11 cellular contexts compared by ENCODE assay signal in the genomic region with DNA sequence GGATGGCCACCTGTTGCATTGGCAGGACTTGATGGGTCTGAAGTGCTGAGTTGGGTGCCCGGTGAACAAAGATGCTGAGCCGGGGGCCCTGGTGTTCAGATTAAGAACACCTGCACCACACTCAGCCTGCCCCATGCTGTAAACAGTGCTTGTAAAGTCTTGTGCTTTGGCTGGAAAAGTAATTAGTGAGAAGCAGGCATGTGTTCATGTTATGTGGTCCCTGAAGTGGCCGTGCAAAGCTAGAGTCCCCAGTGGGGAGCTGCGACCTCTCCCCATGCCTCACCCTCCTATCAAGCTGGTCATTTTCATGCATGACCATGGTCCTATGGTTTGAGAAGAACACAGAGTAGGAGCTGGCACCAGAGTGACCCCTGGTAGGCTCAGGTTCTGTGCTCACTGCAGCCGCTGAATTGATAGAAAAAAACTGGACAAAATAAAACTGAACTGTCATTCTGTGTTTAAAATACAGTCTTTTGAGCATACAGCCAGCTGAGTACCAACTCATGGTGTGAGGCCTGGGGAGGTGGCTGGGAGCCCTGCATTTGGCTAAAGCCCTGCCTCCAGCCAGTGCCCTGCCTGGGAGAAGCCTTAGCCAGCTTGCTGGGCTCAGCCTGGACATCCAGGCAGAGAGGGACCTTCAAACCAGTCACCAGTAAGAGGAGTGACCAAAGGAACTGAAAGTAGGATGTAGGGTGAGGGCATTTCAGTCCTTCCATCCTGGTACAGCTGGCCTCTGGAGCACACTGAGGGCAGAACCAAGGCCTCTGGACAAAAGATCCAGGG.
DNase-seq lines count a peak whose midpoint lies in the region; ATAC-seq and TF ChIP-seq lines count a peak whose summit lies in the region.
"Had no signal": no experiment of that assay in that cellular context is flagged by ENCODE, and none has a peak within 500 bp of the region (broad histone marks: within the 10 kb centered on the region; RNA-seq: fewer than 3 reads in every experiment).

No MANE protein-coding gene starts in this region.

- H3K4me3 Mint-ChIP-seq in activated T-cell treated with anti-CD3 and anti-CD28 coated beads, Interleukin-2, amount 50 U/mL, for 24 hours: no peak overlapping the region
- no peak overlapping the region for H3K4me3 Mint-ChIP-seq in activated CD8-positive, alpha-beta memory T cell treated with anti-CD3 and anti-CD28 coated beads, Interleukin-2, amount 10 ng/mL, durations not matched to agents 7 days and 5 days
- H3K4me3 Mint-ChIP-seq in type B pancreatic cell: no peak overlapping the region

- ATAC-seq in activated CD8-positive, alpha-beta memory T cell treated with anti-CD3 and anti-CD28 coated beads, Interleukin-2, amount 10 ng/mL, durations not matched to agents 7 days and 5 days: no peak
- ATAC-seq in left lobe of liver: peak; percentile 4
- ATAC-seq in GM21526 (IDR thresholded peaks at IDR 0.05; ENCODE audit: low FRiP score, unreplicated experiment): no peak
- ATAC-seq: A549 had no signal

- DNase-seq in activated T-cell treated with anti-CD3 and anti-CD28 coated beads, Interleukin-2, amount 50 U/mL, for 24 hours: peak; percentile 8
- no peak for DNase-seq in activated T-cell treated with anti-CD3 and anti-CD28 coated beads for 4 hours
- peak; percentile 16 for DNase-seq in activated CD8-positive, alpha-beta memory T cell treated with anti-CD3 and anti-CD28 coated beads, Interleukin-2, amount 10 ng/mL, durations not matched to agents 7 days and 5 days
- peak; percentile 44 for DNase-seq in left lobe of liver (ENCODE audit: low spot score)
- peak; percentile 44 for DNase-seq in type B pancreatic cell (ENCODE audit: extremely low spot score, unreplicated experiment)
- no peak for DNase-seq in amygdala (lab: John Stamatoyannopoulos, UW)
- DNase-seq: NCI-H1930, NCI-H2171 treated with DMSO at 0.1 percent for 48 hours, NCI-H774 had no signal

- H3K4me1 Mint-ChIP-seq in activated T-cell treated with anti-CD3 and anti-CD28 coated beads, Interleukin-2, amount 50 U/mL, for 24 hours (ENCODE audit: low read depth): no peaks in the 10 kb centered on the region
- peaks cover 7% of the 10 kb centered on the region for H3K4me1 Mint-ChIP-seq in activated CD8-positive, alpha-beta memory T cell treated with anti-CD3 and anti-CD28 coated beads, Interleukin-2, amount 10 ng/mL, durations not matched to agents 7 days and 5 days
- no peaks in the 10 kb centered on the region for H3K4me1 Mint-ChIP-seq in type B pancreatic cell (ENCODE audit: unreplicated experiment)

- H3K9me3 Mint-ChIP-seq in activated T-cell treated with anti-CD3 and anti-CD28 coated beads, Interleukin-2, amount 50 U/mL, for 24 hours: no peaks in the 10 kb centered on the region
- H3K9me3 Mint-ChIP-seq in activated CD8-positive, alpha-beta memory T cell treated with anti-CD3 and anti-CD28 coated beads, Interleukin-2, amount 10 ng/mL, durations not matched to agents 7 days and 5 days (ENCODE audit: low read depth): no peaks in the 10 kb centered on the region
- H3K9me3 Mint-ChIP-seq in type B pancreatic cell: no peaks in the 10 kb centered on the region

- H3K27me3 Mint-ChIP-seq in activated T-cell treated with anti-CD3 and anti-CD28 coated beads, Interleukin-2, amount 50 U/mL, for 24 hours: peaks cover 21% of the 10 kb centered on the region
- peaks cover 6% of the 10 kb centered on the region for H3K27me3 Mint-ChIP-seq in activated CD8-positive, alpha-beta memory T cell treated with anti-CD3 and anti-CD28 coated beads, Interleukin-2, amount 10 ng/mL, durations not matched to agents 7 days and 5 days
- no peaks in the 10 kb centered on the region for H3K27me3 Mint-ChIP-seq in type B pancreatic cell

- no peak for TF ChIP-seq CTCF in type B pancreatic cell (conservative IDR thresholded peaks at IDR 0.05)

- no peak overlapping the region for H3K27ac Mint-ChIP-seq in activated T-cell treated with anti-CD3 and anti-CD28 coated beads, Interleukin-2, amount 50 U/mL, for 24 hours
- no peak overlapping the region for H3K27ac Mint-ChIP-seq in activated CD8-positive, alpha-beta memory T cell treated with anti-CD3 and anti-CD28 coated beads, Interleukin-2, amount 10 ng/mL, durations not matched to agents 7 days and 5 days
- H3K27ac Mint-ChIP-seq in type B pancreatic cell: no peak overlapping the region

- CTCF ChIA-PET in activated CD8-positive, alpha-beta memory T cell treated with anti-CD3 and anti-CD28 coated beads, Interleukin-2, amount 10 ng/mL, durations not matched to agents 7 days and 5 days (lab: Charles Lee): no interaction called here

- H3K36me3 Mint-ChIP-seq in activated T-cell treated with anti-CD3 and anti-CD28 coated beads, Interleukin-2, amount 50 U/mL, for 24 hours (ENCODE audit: low read depth): no peaks in the 10 kb centered on the region
- H3K36me3 Mint-ChIP-seq in activated CD8-positive, alpha-beta memory T cell treated with anti-CD3 and anti-CD28 coated beads, Interleukin-2, amount 10 ng/mL, durations not matched to agents 7 days and 5 days: no peaks in the 10 kb centered on the region
- no peaks in the 10 kb centered on the region for H3K36me3 Mint-ChIP-seq in type B pancreatic cell

Comparison
In these comparisons a context has a peak if more than half of its experiments do, and no peak if none do; other contexts are left out.
1. DNase-seq: peak in activated T-cell treated with anti-CD3 and anti-CD28 coated beads, Interleukin-2, amount 50 U/mL, for 24 hours (single experiment), activated CD8-positive, alpha-beta memory T cell treated with anti-CD3 and anti-CD28 coated beads, Interleukin-2, amount 10 ng/mL, durations not matched to agents 7 days and 5 days (single experiment), left lobe of liver (single experiment) and type B pancreatic cell (single experiment); none in activated T-cell treated with anti-CD3 and anti-CD28 coated beads for 4 hours (single experiment) and amygdala (0 of 56).